Comparison of ENCODE assay signal across 14 cellular contexts in the genomic region with DNA sequence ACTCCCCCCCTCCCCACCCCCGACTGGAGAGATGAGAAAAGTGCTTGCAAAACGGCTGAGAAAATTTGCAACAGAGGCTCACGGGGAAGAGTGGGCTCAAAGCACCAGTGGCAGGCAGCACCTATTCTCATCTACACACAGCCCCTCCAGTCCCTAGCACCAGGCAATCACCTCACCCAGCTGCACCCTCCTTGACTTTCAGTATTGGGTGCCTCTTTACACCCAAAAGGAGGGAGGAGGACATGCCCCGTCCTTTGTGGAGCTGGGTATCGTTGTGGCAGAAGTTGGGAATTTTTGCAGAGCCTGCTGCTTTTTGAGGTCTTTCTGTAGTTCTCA.
A peak's percentile ranks its signal among the peaks of the same experiment; 100 is the strongest.
DNase-seq lines count a peak whose midpoint lies in the region; ATAC-seq and TF ChIP-seq lines count a peak whose summit lies in the region.
"Had no signal": no experiment of that assay in that cellular context is flagged by ENCODE, and none has a peak within 500 bp of the region (broad histone marks: within the 10 kb centered on the region; RNA-seq: fewer than 3 reads in every experiment).

No MANE protein-coding gene starts in this region.

- no peaks in the 10 kb centered on the region for H3K9me3 Mint-ChIP-seq in activated naive CD8-positive, alpha-beta T cell treated with anti-CD3 and anti-CD28 coated beads, Interleukin-2, amount 10 ng/mL, durations not matched to agents 7 days and 5 days
- no peaks in the 10 kb centered on the region for H3K9me3 Mint-ChIP-seq in activated naive CD8-positive, alpha-beta T cell treated with anti-CD3 and anti-CD28 coated beads for 36 hours
- H3K9me3 Mint-ChIP-seq in endothelial cell (ENCODE audit: unreplicated experiment): no peaks in the 10 kb centered on the region
- H3K9me3 Mint-ChIP-seq: neural progenitor cell; T-helper 1 cell treated with Interleukin-12 subunit alpha and Interleukin-12 subunit beta and Interleukin-4 antibody, amounts not matched to agents 30 μg/mL and 1 μg/mL, for 36 hours had no signal

- peak overlapping the region; percentile 0 for H3K4me3 Mint-ChIP-seq in activated naive CD8-positive, alpha-beta T cell treated with anti-CD3 and anti-CD28 coated beads, Interleukin-2, amount 10 ng/mL, durations not matched to agents 7 days and 5 days
- no peak overlapping the region for H3K4me3 Mint-ChIP-seq in activated naive CD8-positive, alpha-beta T cell treated with anti-CD3 and anti-CD28 coated beads for 36 hours
- no peak overlapping the region for H3K4me3 Mint-ChIP-seq in T-helper 17 cell
- H3K4me3 Mint-ChIP-seq in endothelial cell (ENCODE audit: unreplicated experiment): no peak overlapping the region
- H3K4me3 Mint-ChIP-seq: neural progenitor cell; T-helper 1 cell treated with Interleukin-12 subunit alpha and Interleukin-12 subunit beta and Interleukin-4 antibody, amounts not matched to agents 30 μg/mL and 1 μg/mL, for 36 hours had no signal

- H3K4me3 ChIP-seq in aorta (ENCODE audit: low read length in 2 of 2): no peak overlapping the region
- H3K4me3 ChIP-seq: adrenal gland, gastroesophageal sphincter, neural progenitor cell, right lobe of liver, upper lobe of right lung had no signal

- 75 to 83% methylated on average over 5 of the region's 5 CpGs for WGBS in aorta, 2 donors

- H3K9me3 ChIP-seq in T-helper 17 cell (ENCODE audit: control insufficient read depth, low read length, poor library complexity, severe bottlenecking) (no peaks in the 10 kb centered on the region), aorta (ENCODE audit: control insufficient read depth, low read length) (no peaks in the 10 kb centered on the region)
- H3K9me3 ChIP-seq: adrenal gland, gastroesophageal sphincter, right lobe of liver, upper lobe of right lung had no signal

- H3K4me1 ChIP-seq in aorta (ENCODE audit: control insufficient read depth in 1 of 2, insufficient read depth in 2 of 2, low read length in 2 of 2): no peaks in the 10 kb centered on the region
- H3K4me1 ChIP-seq: adrenal gland, gastroesophageal sphincter, right lobe of liver, upper lobe of right lung had no signal

- intact Hi-C loops in aorta (cut with DNase I): no loop called here
- intact Hi-C loops in Right ventricle myocardium superior (cut with DNase I): no loop called here

- H3K27me3 Mint-ChIP-seq in activated naive CD8-positive, alpha-beta T cell treated with anti-CD3 and anti-CD28 coated beads, Interleukin-2, amount 10 ng/mL, durations not matched to agents 7 days and 5 days: peaks cover 18% of the 10 kb centered on the region
- H3K27me3 Mint-ChIP-seq in activated naive CD8-positive, alpha-beta T cell treated with anti-CD3 and anti-CD28 coated beads for 36 hours: no peaks in the 10 kb centered on the region
- H3K27me3 Mint-ChIP-seq in T-helper 17 cell (peaks cover 84% of the 10 kb centered on the region), endothelial cell (ENCODE audit: unreplicated experiment) (peaks cover 2% of the 10 kb centered on the region)

- H3K27ac Mint-ChIP-seq in activated naive CD8-positive, alpha-beta T cell treated with anti-CD3 and anti-CD28 coated beads, Interleukin-2, amount 10 ng/mL, durations not matched to agents 7 days and 5 days: peak overlapping the region; percentile 2
- H3K27ac Mint-ChIP-seq in activated naive CD8-positive, alpha-beta T cell treated with anti-CD3 and anti-CD28 coated beads for 36 hours: no peak overlapping the region
- H3K27ac Mint-ChIP-seq in T-helper 17 cell: peak overlapping the region; percentile 10
- no peak overlapping the region for H3K27ac Mint-ChIP-seq in endothelial cell (ENCODE audit: unreplicated experiment)
- H3K27ac Mint-ChIP-seq: neural progenitor cell had no signal

- no peak for DNase-seq in activated naive CD8-positive, alpha-beta T cell treated with anti-CD3 and anti-CD28 coated beads, Interleukin-2, amount 10 ng/mL, durations not matched to agents 7 days and 5 days
- no peak for DNase-seq in activated naive CD8-positive, alpha-beta T cell treated with anti-CD3 and anti-CD28 coated beads for 36 hours
- DNase-seq in T-helper 17 cell (no peak), NCI-H2227 (lab: John Stamatoyannopoulos, UW; ENCODE audit: unreplicated experiment) (no peak), aorta (no peak), Right ventricle myocardium superior (no peak), endothelial cell (ENCODE audit: low spot score) (no peak)
- DNase-seq: right lobe of liver, upper lobe of right lung had no signal

- peak; percentile 23 for ATAC-seq in activated naive CD8-positive, alpha-beta T cell treated with anti-CD3 and anti-CD28 coated beads, Interleukin-2, amount 10 ng/mL, durations not matched to agents 7 days and 5 days (ENCODE audit: low read depth)
- ATAC-seq in HG02938 (IDR thresholded peaks at IDR 0.05; ENCODE audit: unreplicated experiment) (peak; percentile 11), T-helper 17 cell (peak; percentile 20), aorta (ENCODE audit: low FRiP score) (no peak), Right ventricle myocardium superior (ENCODE audit: poor library complexity) (no peak)
- ATAC-seq: gastroesophageal sphincter, right lobe of liver had no signal

- POLR2A ChIA-PET in activated naive CD8-positive, alpha-beta T cell treated with anti-CD3 and anti-CD28 coated beads, Interleukin-2, amount 10 ng/mL, durations not matched to agents 7 days and 5 days (lab: Charles Lee): no interaction called here

- no peaks in the 10 kb centered on the region for H3K36me3 ChIP-seq in aorta (ENCODE audit: control insufficient read depth in 1 of 2, insufficient read depth in 2 of 2, low read length in 1 of 2)
- H3K36me3 ChIP-seq: adrenal gland, gastroesophageal sphincter, neural progenitor cell, right lobe of liver, upper lobe of right lung had no signal

- H3K4me1 Mint-ChIP-seq in activated naive CD8-positive, alpha-beta T cell treated with anti-CD3 and anti-CD28 coated beads, Interleukin-2, amount 10 ng/mL, durations not matched to agents 7 days and 5 days: peaks cover 20% of the 10 kb centered on the region
- peaks cover 24% of the 10 kb centered on the region for H3K4me1 Mint-ChIP-seq in activated naive CD8-positive, alpha-beta T cell treated with anti-CD3 and anti-CD28 coated beads for 36 hours
- H3K4me1 Mint-ChIP-seq in T-helper 17 cell (peaks cover 18% of the 10 kb centered on the region), endothelial cell (ENCODE audit: unreplicated experiment) (no peaks in the 10 kb centered on the region)

- H3K27me3 ChIP-seq in aorta (ENCODE audit: control insufficient read depth in 1 of 2, insufficient read depth in 2 of 2, low read length in 1 of 2): no peaks in the 10 kb centered on the region
- H3K27me3 ChIP-seq: adrenal gland, neural progenitor cell, right lobe of liver had no signal

- no peak for TF ChIP-seq CTCF in endothelial cell (IDR thresholded peaks at IDR 0.05; ENCODE audit: unreplicated experiment)

- no peak overlapping the region for H3K27ac ChIP-seq in aorta (ENCODE audit: low read depth in 1 of 2, low read length in 2 of 2)
- H3K27ac ChIP-seq: adrenal gland, gastroesophageal sphincter, neural progenitor cell, right lobe of liver, upper lobe of right lung had no signal

- H3K36me3 Mint-ChIP-seq in activated naive CD8-positive, alpha-beta T cell treated with anti-CD3 and anti-CD28 coated beads, Interleukin-2, amount 10 ng/mL, durations not matched to agents 7 days and 5 days: no peaks in the 10 kb centered on the region
- H3K36me3 Mint-ChIP-seq in activated naive CD8-positive, alpha-beta T cell treated with anti-CD3 and anti-CD28 coated beads for 36 hours: no peaks in the 10 kb centered on the region
- H3K36me3 Mint-ChIP-seq in T-helper 17 cell (ENCODE audit: low read depth) (peaks cover 6% of the 10 kb centered on the region), endothelial cell (ENCODE audit: low read depth, unreplicated experiment) (no peaks in the 10 kb centered on the region)
- H3K36me3 Mint-ChIP-seq: neural progenitor cell had no signal

Comparison
In these comparisons a context has a peak if more than half of its experiments do, and no peak if none do; other contexts are left out.
1. H3K27ac Mint-ChIP-seq: peak in activated naive CD8-positive, alpha-beta T cell treated with anti-CD3 and anti-CD28 coated beads, Interleukin-2, amount 10 ng/mL, durations not matched to agents 7 days and 5 days (single experiment) and T-helper 17 cell (single experiment); none in activated naive CD8-positive, alpha-beta T cell treated with anti-CD3 and anti-CD28 coated beads for 36 hours (single experiment) and endothelial cell (single experiment).
2. ATAC-seq: peak in activated naive CD8-positive, alpha-beta T cell treated with anti-CD3 and anti-CD28 coated beads, Interleukin-2, amount 10 ng/mL, durations not matched to agents 7 days and 5 days (single experiment), HG02938 (single experiment) and T-helper 17 cell (single experiment); none in aorta (single experiment) and Right ventricle myocardium superior (single experiment).